In the genomic region with DNA sequence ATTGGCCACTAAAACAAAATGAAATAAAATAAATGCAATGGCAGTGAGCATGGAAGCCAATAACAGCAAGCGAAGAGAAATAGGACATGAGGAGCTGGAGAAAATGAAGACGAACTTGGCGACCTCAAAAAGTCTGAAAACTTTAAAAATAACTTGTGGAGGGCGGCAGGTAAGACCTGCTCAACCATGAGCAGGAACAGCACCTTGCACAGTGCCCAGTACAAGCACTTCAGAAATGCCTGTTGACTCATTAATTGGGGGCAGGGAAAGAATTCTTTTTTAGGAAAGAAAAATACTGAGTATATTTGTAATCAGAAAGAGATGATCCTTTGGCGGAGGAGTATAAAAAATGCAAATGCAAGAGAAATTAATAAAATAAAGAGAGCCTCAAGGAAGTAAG, we compare ENCODE assay signal across 31 cellular contexts.
"Had no signal": no experiment of that assay in that cellular context is flagged by ENCODE, and none has a peak within 500 bp of the region (broad histone marks: within the 10 kb centered on the region; RNA-seq: fewer than 3 reads in every experiment).

No MANE protein-coding gene starts in this region.

- H3K9me3 ChIP-seq: neutrophil, ovary, psoas muscle, right lobe of liver, sigmoid colon, suprapubic skin, testis, tibial nerve, upper lobe of left lung, vagina had no signal

- H3K9me3 Mint-ChIP-seq: natural killer cell; nephron; neural crest cell; stimulated activated memory B cell treated with anti-CD40 and anti-IgM and Interleukin-4, amounts not matched to agents 10 μg/mL and 1 μg/mL and 100 μg/mL, for 72 hours; stimulated activated naive CD8-positive, alpha-beta T cell treated with anti-CD3 and anti-CD28 coated beads, Interleukin-15, amount 100 ng/mL, for 72 hours had no signal

- H2AFZ ChIP-seq: parathyroid adenoma had no signal

- H3K4me3 ChIP-seq: ovary, psoas muscle, right lobe of liver, sigmoid colon, suprapubic skin, testis, tibial nerve, upper lobe of left lung, vagina had no signal

- H3K27me3 ChIP-seq: ovary, right lobe of liver, sigmoid colon, suprapubic skin, testis, tibial nerve, upper lobe of left lung, vagina had no signal

- H3K27ac ChIP-seq: neutrophil, ovary, parathyroid adenoma, psoas muscle, right lobe of liver, sigmoid colon, suprapubic skin, testis, tibial nerve, upper lobe of left lung, vagina had no signal

- H3K36me3 ChIP-seq: neutrophil, ovary, right lobe of liver, sigmoid colon, suprapubic skin, tibial nerve, upper lobe of left lung, vagina had no signal

- H3K4me1 ChIP-seq: parathyroid adenoma, psoas muscle, right lobe of liver, sigmoid colon, suprapubic skin, testis, tibial nerve, upper lobe of left lung, vagina had no signal

- H3K79me2 ChIP-seq: parathyroid adenoma had no signal

- H3K36me3 Mint-ChIP-seq: naive thymus-derived CD4-positive, alpha-beta T cell; natural killer cell; stimulated activated memory B cell treated with anti-CD40 and anti-IgM and Interleukin-4, amounts not matched to agents 10 μg/mL and 1 μg/mL and 100 μg/mL, for 72 hours had no signal

- H3K4me3 Mint-ChIP-seq: naive thymus-derived CD4-positive, alpha-beta T cell; natural killer cell; nephron; neural crest cell; stimulated activated memory B cell treated with anti-CD40 and anti-IgM and Interleukin-4, amounts not matched to agents 10 μg/mL and 1 μg/mL and 100 μg/mL, for 72 hours; stimulated activated naive CD8-positive, alpha-beta T cell treated with anti-CD3 and anti-CD28 coated beads, Interleukin-15, amount 100 ng/mL, for 72 hours had no signal

- DNase-seq: naive thymus-derived CD4-positive, alpha-beta T cell; natural killer cell; occipital lobe; ovary; posterior cingulate gyrus; psoas muscle; right cardiac atrium; right lobe of liver; sigmoid colon; small intestine; stimulated activated CD4-positive, alpha-beta T cell treated with anti-CD3 and anti-CD28 coated beads, Interleukin-12 subunit alpha, Interleukin-12 subunit beta, amount 100 ng/mL, for 4 hours; stimulated activated CD4-positive, alpha-beta T cell treated with anti-CD3 and anti-CD28 coated beads, Interleukin-1b, Interleukin-23, amount 100 ng/mL, for 48 hours; stimulated activated CD4-positive, alpha-beta T cell treated with anti-CD3 and anti-CD28 coated beads, Interleukin-4, amount 100 ng/mL, for 1 hour; stimulated activated CD4-positive, alpha-beta T cell treated with anti-CD3 and anti-CD28 coated beads, Interleukin-4, amount 100 ng/mL, for 4 hours; stimulated activated CD8-positive, alpha-beta memory T cell treated with anti-CD3 and anti-CD28 coated beads, Interleukin-4, amount 100 ng/mL, for 48 hours; stimulated activated naive CD4-positive, alpha-beta T cell; stimulated activated naive CD8-positive, alpha-beta T cell treated with anti-CD3 and anti-CD28 coated beads, Interleukin-15, amount 100 ng/mL, for 72 hours; stimulated activated naive CD8-positive, alpha-beta T cell treated with anti-CD3 and anti-CD28 coated beads, Interleukin-15, Interleukin-2, amounts not matched to agents 100 U/mL and 50 U/mL, for 24 hours; substantia nigra; testis; trophoblast cell; upper lobe of left lung had no signal

- H3K4me1 Mint-ChIP-seq: natural killer cell; nephron; stimulated activated memory B cell treated with anti-CD40 and anti-IgM and Interleukin-4, amounts not matched to agents 10 μg/mL and 1 μg/mL and 100 μg/mL, for 72 hours; stimulated activated naive CD8-positive, alpha-beta T cell treated with anti-CD3 and anti-CD28 coated beads, Interleukin-15, amount 100 ng/mL, for 72 hours had no signal

- H3K9ac ChIP-seq: parathyroid adenoma had no signal

- H3K27ac Mint-ChIP-seq: naive thymus-derived CD4-positive, alpha-beta T cell; natural killer cell; nephron; progenitor cell of endocrine pancreas; stimulated activated memory B cell treated with anti-CD40 and anti-IgM and Interleukin-4, amounts not matched to agents 10 μg/mL and 1 μg/mL and 100 μg/mL, for 72 hours; stimulated activated naive CD8-positive, alpha-beta T cell treated with anti-CD3 and anti-CD28 coated beads, Interleukin-15, amount 100 ng/mL, for 72 hours had no signal

- ATAC-seq: naive thymus-derived CD4-positive, alpha-beta T cell; natural killer cell; psoas muscle; right cardiac atrium; right lobe of liver; stimulated activated memory B cell treated with anti-CD40 and anti-IgM and Interleukin-4, amounts not matched to agents 10 μg/mL and 1 μg/mL and 100 μg/mL, for 72 hours; stimulated activated naive CD8-positive, alpha-beta T cell treated with anti-CD3 and anti-CD28 coated beads, Interleukin-15, amount 100 ng/mL, for 72 hours; stimulated activated naive CD8-positive, alpha-beta T cell treated with anti-CD3 and anti-CD28 coated beads, Interleukin-15, Interleukin-2, amounts not matched to agents 100 U/mL and 50 U/mL, for 24 hours had no signal
